ENCODE assay signal across 24 cellular contexts in genomic region chr5:145176041-145176440, GRCh38.
"Had no signal": no experiment of that assay in that cellular context is flagged by ENCODE, and none has a peak within 500 bp of the region (broad histone marks: within the 10 kb centered on the region; RNA-seq: fewer than 3 reads in every experiment).

No MANE protein-coding gene starts in this region.

- H3K4me3 ChIP-seq: colonic mucosa, coronary artery, dorsolateral prefrontal cortex, esophagus muscularis mucosa, esophagus squamous epithelium, gastrocnemius medialis, gastroesophageal sphincter, heart left ventricle, heart right ventricle had no signal

- H3K9me3 ChIP-seq: colonic mucosa, esophagus muscularis mucosa, esophagus squamous epithelium, gastrocnemius medialis, gastroesophageal sphincter, heart left ventricle, heart right ventricle had no signal

- H3K27me3 ChIP-seq: colonic mucosa, dorsolateral prefrontal cortex, esophagus muscularis mucosa, esophagus squamous epithelium, foreskin keratinocyte, gastrocnemius medialis, gastroesophageal sphincter, heart left ventricle, heart right ventricle had no signal

- H3K36me3 ChIP-seq: colonic mucosa, esophagus muscularis mucosa, esophagus squamous epithelium, gastrocnemius medialis, gastroesophageal sphincter, heart left ventricle, heart right ventricle had no signal

- DNase-seq: colonic mucosa; cortex of kidney; dermis blood vessel endothelial cell; dorsolateral prefrontal cortex; effector CD4-positive, alpha-beta T cell; effector CD8-positive, alpha-beta T cell; effector memory CD4-positive, alpha-beta T cell; effector memory CD8-positive, alpha-beta T cell; endodermal cell; erythroblast; esophagus squamous epithelium; foreskin fibroblast; foreskin keratinocyte; foreskin melanocyte; gastrocnemius medialis; glutamatergic neuron; head of caudate nucleus; heart left ventricle; heart right ventricle had no signal

- H3K27ac ChIP-seq: colonic mucosa, coronary artery, dorsolateral prefrontal cortex, epithelial cell of prostate, esophagus muscularis mucosa, esophagus squamous epithelium, foreskin keratinocyte, gastrocnemius medialis, gastroesophageal sphincter, heart left ventricle, heart right ventricle had no signal

- ATAC-seq: effector memory CD8-positive, alpha-beta T cell; esophagus mucosa; foreskin keratinocyte; gastrocnemius medialis; gastroesophageal sphincter; heart left ventricle; heart right ventricle had no signal

- H3K4me1 ChIP-seq: colonic mucosa, esophagus muscularis mucosa, esophagus squamous epithelium, foreskin keratinocyte, gastrocnemius medialis, gastroesophageal sphincter, heart left ventricle, heart right ventricle had no signal
